Comparison of ENCODE assay signal across 24 cellular contexts in the genomic region with DNA sequence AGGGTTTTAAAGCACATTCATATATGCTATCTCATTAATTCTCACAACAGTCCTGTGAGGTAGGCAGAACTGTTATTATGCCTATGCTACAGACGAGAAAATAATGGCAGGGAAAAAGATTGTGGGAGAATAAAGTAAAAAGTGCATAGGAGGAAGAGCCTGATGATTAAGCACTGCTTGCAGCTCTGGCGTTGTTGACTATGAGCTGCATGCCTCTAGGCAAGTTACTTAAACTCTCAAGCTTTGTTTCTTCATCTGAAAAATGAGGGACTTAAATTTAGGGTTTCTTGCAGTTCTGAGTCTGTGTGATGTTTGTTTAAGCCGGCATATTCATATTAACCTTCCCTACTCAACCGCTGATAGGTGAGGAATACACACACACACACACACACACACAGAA. TPM values are rescaled to one million over a fixed set of nuclear protein-coding genes. Genes with fewer than 3 reads are reported as not detected.
DNase-seq lines count a peak whose midpoint lies in the region; ATAC-seq, FAIRE-seq and TF ChIP-seq lines count a peak whose summit lies in the region.
"Had no signal": no experiment of that assay in that cellular context is flagged by ENCODE, and none has a peak within 500 bp of the region (broad histone marks: within the 10 kb centered on the region; RNA-seq: fewer than 3 reads in every experiment).

No MANE protein-coding gene starts in this region.

- H3K9me1 ChIP-seq in keratinocyte (ENCODE audit: control insufficient read depth, extremely low read depth, insufficient read depth, low read length): no peaks in the 10 kb centered on the region

- H3K4me2 ChIP-seq in keratinocyte (ENCODE audit: control insufficient read depth, extremely low read depth, insufficient read depth, low read depth, low read length): peak overlapping the region; percentile 29

- intact Hi-C loops in heart right ventricle (cut with DNase I): no loop called here

- no peak overlapping the region for H3K27ac ChIP-seq in keratinocyte (ENCODE audit: control insufficient read depth, insufficient read depth, low read length)
- H3K27ac ChIP-seq in heart right ventricle: no peak overlapping the region
- H3K27ac ChIP-seq: cardiac muscle cell, esophagus muscularis mucosa, parathyroid adenoma, transverse colon had no signal

- DNase-seq in AG04449 (ENCODE audit: low read depth, low spot score) (peak; percentile 46), M059J (ENCODE audit: low read depth) (peak; percentile 71), bronchial epithelial cell (ENCODE audit: low read depth) (peak; percentile 85), keratinocyte (ENCODE audit: low read depth, low spot score) (no peak), superior temporal gyrus (ENCODE audit: extremely low spot score) (no peak), AG08396 (ENCODE audit: low spot score) (no peak), heart right ventricle (no peak), omental fat pad (ENCODE audit: low spot score) (no peak)
- DNase-seq: activated CD4-positive, alpha-beta T cell treated with anti-CD3 and anti-CD28 coated beads for 4 hours; activated effector memory CD4-positive, alpha-beta T cell treated with anti-CD3 and anti-CD28 coated beads, Interleukin-2, amount 50 U/mL, for 16 hours; C1 segment of cervical spinal cord; GDM1; NCI-H345; RPMI8226; SW 1271; transverse colon had no signal

- H3K4me1 ChIP-seq in keratinocyte (ENCODE audit: control insufficient read depth, extremely low read depth, insufficient read depth, low read length) (peaks cover 16% of the 10 kb centered on the region), heart right ventricle (peaks cover 2 to 32% (median 22%) of the 10 kb centered on the region in 9 donors)
- H3K4me1 ChIP-seq: parathyroid adenoma had no signal

- WGBS in heart right ventricle, 2 donors: 92 to 95% methylated on average over 4 of the region's 4 CpGs

- H3K27me3 ChIP-seq in bronchial epithelial cell (ENCODE audit: control insufficient read depth, insufficient read depth, low read length) (no peaks in the 10 kb centered on the region), keratinocyte (ENCODE audit: control insufficient read depth, extremely low read depth, insufficient read depth, low read length) (no peaks in the 10 kb centered on the region), heart right ventricle (no peaks in the 10 kb centered on the region)
- H3K27me3 ChIP-seq: cardiac muscle cell, esophagus muscularis mucosa, transverse colon had no signal

- POLR2A ChIA-PET in AG04449 (lab: Yijun Ruan, JAX): no interaction called here

- ATAC-seq in heart right ventricle: no peak
- no peak for ATAC-seq in omental fat pad (ENCODE audit: low FRiP score)
- ATAC-seq: HCT116, sciatic nerve had no signal

- FAIRE-seq in bronchial epithelial cell (lab: Jason Lieb, UNC) (no peak), keratinocyte (lab: Jason Lieb, UNC) (peak; percentile 46)
- FAIRE-seq: islet of Langerhans, TTC549 had no signal

- CTCF ChIA-PET in AG04449 (lab: Yijun Ruan, JAX): no interaction called here

- no peaks in the 10 kb centered on the region for H4K20me1 ChIP-seq in keratinocyte (ENCODE audit: control insufficient read depth, extremely low read depth, insufficient read depth, low read length)

- dilution Hi-C loops in keratinocyte (cut with MboI; ENCODE audit: extremely low pct_ligation_motif_present, low sequenced_read_pairs): no loop called here

- no peak overlapping the region for H3K4me3 ChIP-seq in AG04449 (ENCODE audit: low read depth, low read length)
- H3K4me3 ChIP-seq in bronchial epithelial cell (ENCODE audit: low read depth, low read length): no peak overlapping the region
- no peak overlapping the region for H3K4me3 ChIP-seq in keratinocyte (ENCODE audit: control insufficient read depth in 2 of 3, extremely low read depth in 1 of 3, insufficient read depth in 2 of 3, low read depth in 1 of 3, low read length in 3 of 3)
- H3K4me3 ChIP-seq in heart right ventricle: no peak overlapping the region
- H3K4me3 ChIP-seq: cardiac muscle cell, esophagus muscularis mucosa, lung, transverse colon had no signal

- no peak overlapping the region for H2AFZ ChIP-seq in keratinocyte (ENCODE audit: control insufficient read depth, low read length)
- H2AFZ ChIP-seq: parathyroid adenoma had no signal

- no peaks in the 10 kb centered on the region for H3K36me3 ChIP-seq in bronchial epithelial cell (ENCODE audit: control insufficient read depth, insufficient read depth, low read length)
- no peaks in the 10 kb centered on the region for H3K36me3 ChIP-seq in keratinocyte (ENCODE audit: control insufficient read depth in 2 of 2, extremely low read depth in 1 of 2, insufficient read depth in 2 of 2, low read length in 2 of 2)
- no peaks in the 10 kb centered on the region for H3K36me3 ChIP-seq in heart right ventricle
- H3K36me3 ChIP-seq: cardiac muscle cell, esophagus muscularis mucosa, transverse colon had no signal

- H3K79me2 ChIP-seq in keratinocyte (ENCODE audit: control insufficient read depth, insufficient read depth, low read length): no peaks in the 10 kb centered on the region
- H3K79me2 ChIP-seq: parathyroid adenoma had no signal

- H3K9ac ChIP-seq in keratinocyte (ENCODE audit: control insufficient read depth, extremely low read depth, insufficient read depth, low read length): no peak overlapping the region
- H3K9ac ChIP-seq: parathyroid adenoma had no signal

- TF ChIP-seq CTCF in AG04449 (IDR thresholded peaks at IDR 0.05; ENCODE audit: insufficient read depth, low read length, missing control alignments): no peak
- no peak for TF ChIP-seq CTCF in bronchial epithelial cell (IDR thresholded peaks at IDR 0.05; ENCODE audit: insufficient read depth, low read length, severe bottlenecking)
- TF ChIP-seq CTCF in keratinocyte (optimal IDR thresholded peaks at IDR 0.05 in 1 of 3, IDR thresholded peaks at IDR 0.05 in 1 of 3, conservative IDR thresholded peaks at IDR 0.05 in 1 of 3; ENCODE audit: extremely low read depth in 1 of 3, insufficient read depth in 2 of 3, low read length in 3 of 3): no peak
- TF ChIP-seq CTCF in heart right ventricle (IDR thresholded peaks at IDR 0.05): no peak
- TF ChIP-seq CTCF in omental fat pad (IDR thresholded peaks at IDR 0.05): no peak

- H3K9me3 ChIP-seq in keratinocyte (ENCODE audit: control insufficient read depth, low read depth, low read length): no peaks in the 10 kb centered on the region
- H3K9me3 ChIP-seq in heart right ventricle: no peaks in the 10 kb centered on the region
- H3K9me3 ChIP-seq: esophagus muscularis mucosa, transverse colon had no signal

RNA-seq across cellular contexts. Expression of gene RAPH1, which starts 51.6 kb away (rescaled TPM):
- total RNA-seq in M059J (2014; rRNA removed; shearing (Covaris generic)): 9.3 and 13.8 TPM in 2 replicates
- total RNA-seq in bronchial epithelial cell (15.3 and 19.5 TPM in 2 replicates), heart right ventricle (10 to 100 TPM; 11.8 to 20.6 (median 16.4) TPM), omental fat pad (10 to 100 TPM; 38.1 to 86.1 (median 65.6) TPM)
- polyA plus RNA-seq in keratinocyte (1.7 to 3.0 TPM (median 2.9 TPM) in 3 replicates), heart right ventricle (1 to 10 TPM; 3.1 to 6.7 TPM)
- polyA plus RNA-seq in keratinocyte (2011; ENCODE audit: low read depth): 9.7 TPM
- 1.8 and 3.3 TPM in 2 replicates for polyA plus RNA-seq in keratinocyte (2011; cell fraction: cytosol; rRNA removed)
- polyA plus RNA-seq in keratinocyte (2011; cell fraction: nucleus; rRNA removed): 5.3 and 5.9 TPM in 2 replicates
- polyA plus RNA-seq in keratinocyte (2012; ENCODE audit: low replicate concordance): 4.5 and 6.9 TPM in 2 replicates
- 4.8 to 12.6 TPM (median 7.9 TPM) in 3 replicates for polyA minus RNA-seq in keratinocyte
- polyA minus RNA-seq in keratinocyte (2011; cell fraction: cytosol; rRNA and poly(A)+ RNA removed): 3.3 TPM
- 4.6 and 11.1 TPM in 2 replicates for polyA minus RNA-seq in keratinocyte (2011; cell fraction: nucleus; rRNA and poly(A)+ RNA removed)

Comparison
In these comparisons a context has a peak if more than half of its experiments do, and no peak if none do; other contexts are left out.
1. DNase-seq: peak in AG04449 (single experiment), M059J (single experiment) and bronchial epithelial cell (single experiment); none in keratinocyte (single experiment), superior temporal gyrus (single experiment), AG08396 (single experiment), heart right ventricle (0 of 2) and omental fat pad (single experiment).